In genomic region chr17:4144411-4144747, GRCh38 we compare ENCODE assay signal across 8 cellular contexts. TPM values are rescaled to one million over a fixed set of nuclear protein-coding genes. Genes with fewer than 3 reads are reported as not detected.
DNase-seq lines count a peak whose midpoint lies in the region; ATAC-seq, FAIRE-seq and TF ChIP-seq lines count a peak whose summit lies in the region.

No MANE protein-coding gene starts in this region.

- H3K4me3 Mint-ChIP-seq in activated CD4-positive, alpha-beta memory T cell treated with anti-CD3 and anti-CD28 coated beads, Interleukin-2, amount 10 ng/mL, durations not matched to agents 7 days and 5 days = peak overlapping the region; percentile 98
- peak overlapping the region; percentile 98 for H3K4me3 Mint-ChIP-seq in stimulated activated effector memory CD8-positive, alpha-beta T cell treated with anti-CD3 and anti-CD28 coated beads, Interleukin-12 subunit alpha, Interleukin-12 subunit beta, amount 100 ng/mL, for 72 hours

- CTCF ChIA-PET in HEK293 (lab: Yijun Ruan, JAX) = interaction anchor here (0.5 to 0.6 kb wide), 2 partner anchors 56 to 406 kb away, joined by 3 read pairs; no protein-coding TSS in a partner anchor
- CTCF ChIA-PET in activated CD4-positive, alpha-beta memory T cell treated with anti-CD3 and anti-CD28 coated beads, Interleukin-2, amount 10 ng/mL, durations not matched to agents 7 days and 5 days (lab: Charles Lee) = interaction anchor here (1.2 to 2.9 kb wide), 4 partner anchors 10 to 56 kb away, joined by 5 to 20 read pairs (median 6); no protein-coding TSS in a partner anchor

- H3K4me1 ChIP-seq in HEK293 (ENCODE audit: control insufficient read depth, insufficient read depth, low read length) = peaks cover 16% of the 10 kb centered on the region
- no peaks in the 10 kb centered on the region for H3K4me1 ChIP-seq in iPS DF 6.9 (ENCODE audit: control insufficient read depth, insufficient read depth, low read length)

- H3K4me3 ChIP-seq in HEK293 (ENCODE audit: low read depth, low read length) = peak overlapping the region; percentile 89
- H3K4me3 ChIP-seq in iPS DF 6.9 (ENCODE audit: low read length) = peak overlapping the region; percentile 76; the same call in 1 of the 2 replicates

- no peak for DNase-seq in activated CD4-positive, alpha-beta memory T cell treated with anti-CD3 and anti-CD28 coated beads, Interleukin-2, amount 10 ng/mL, durations not matched to agents 7 days and 5 days
- DNase-seq in iPS DF 6.9 (ENCODE audit: low read depth, low spot score) (no peak), cerebellar cortex (ENCODE audit: low spot score) (no peak), H54 (ENCODE audit: insufficient read length, low spot score) (no peak), NCI-H2227 treated with DMSO at 0.1 percent for 48 hours (lab: John Stamatoyannopoulos, UW) (no peak)
- no peak for DNase-seq in stimulated activated effector memory CD8-positive, alpha-beta T cell treated with anti-CD3 and anti-CD28 coated beads, Interleukin-12 subunit alpha, Interleukin-12 subunit beta, amount 100 ng/mL, for 72 hours (ENCODE audit: low spot score in 2 of 2)
- no peak for DNase-seq in stimulated activated CD4-positive, alpha-beta T cell treated with anti-CD3 and anti-CD28 coated beads, Interleukin-4, amount 100 ng/mL, for 24 hours

- H3K27me3 ChIP-seq in iPS DF 6.9 (ENCODE audit: control insufficient read depth, insufficient read depth, low read length) = 0 out of 2 replicates have a peak, but pooled peaks cover 1% of the 10 kb centered on the region

- TF ChIP-seq CTCF in HEK293 (tag by site-specific recombination; IDR thresholded peaks at IDR 0.05) = no peak

- ATAC-seq in stimulated activated effector memory CD8-positive, alpha-beta T cell treated with anti-CD3 and anti-CD28 coated beads, Interleukin-12 subunit alpha, Interleukin-12 subunit beta, amount 100 ng/mL, for 72 hours = no peak

- TF ChIP-seq POLR2A in H54 (IDR thresholded peaks at IDR 0.05; ENCODE audit: low read depth, low read length) = no peak

- H3K27ac Mint-ChIP-seq in activated CD4-positive, alpha-beta memory T cell treated with anti-CD3 and anti-CD28 coated beads, Interleukin-2, amount 10 ng/mL, durations not matched to agents 7 days and 5 days = peak overlapping the region; percentile 100
- H3K27ac Mint-ChIP-seq in stimulated activated effector memory CD8-positive, alpha-beta T cell treated with anti-CD3 and anti-CD28 coated beads, Interleukin-12 subunit alpha, Interleukin-12 subunit beta, amount 100 ng/mL, for 72 hours = peak overlapping the region; percentile 100

- WGBS in iPS DF 6.9 (ENCODE audit: insufficient coverage, insufficient read length) = no CpG with 5 or more reads among the region's 3 CpGs

- POLR2A ChIA-PET in HEK293 (lab: Yijun Ruan, JAX) = interaction anchor here (0.6 to 5.3 kb wide), 18 partner anchors 11 to 565 kb away, joined by 3 to 98 read pairs (median 4); partner anchors contain the start of genes CAMKK1 and HASPIN
- POLR2A ChIA-PET in activated CD4-positive, alpha-beta memory T cell treated with anti-CD3 and anti-CD28 coated beads, Interleukin-2, amount 10 ng/mL, durations not matched to agents 7 days and 5 days (lab: Charles Lee) = interaction anchor here (0.6 to 5.2 kb wide), 18 partner anchors 9 to 1745 kb away, joined by 3 to 178 read pairs (median 8); partner anchors contain the start of genes ANKFY1, NUP88, RNF167 and SLC25A11

- no peaks in the 10 kb centered on the region for H3K9me3 Mint-ChIP-seq in activated CD4-positive, alpha-beta memory T cell treated with anti-CD3 and anti-CD28 coated beads, Interleukin-2, amount 10 ng/mL, durations not matched to agents 7 days and 5 days
- H3K9me3 Mint-ChIP-seq in stimulated activated effector memory CD8-positive, alpha-beta T cell treated with anti-CD3 and anti-CD28 coated beads, Interleukin-12 subunit alpha, Interleukin-12 subunit beta, amount 100 ng/mL, for 72 hours = no peaks in the 10 kb centered on the region

- H3K27me3 Mint-ChIP-seq in activated CD4-positive, alpha-beta memory T cell treated with anti-CD3 and anti-CD28 coated beads, Interleukin-2, amount 10 ng/mL, durations not matched to agents 7 days and 5 days = no peaks in the 10 kb centered on the region

- H3K27ac ChIP-seq in HEK293 (ENCODE audit: extremely low read depth, low read depth, low read length) (peak overlapping the region; percentile 96), iPS DF 6.9 (ENCODE audit: low read length) (no peak overlapping the region)

- H3K36me3 ChIP-seq in HEK293 (ENCODE audit: control insufficient read depth in 2 of 2, insufficient read depth in 1 of 2, low read length in 2 of 2) (peaks cover 0 to 12% of the 10 kb centered on the region in 2 experiments; a peak in 1 of 3 replicates), iPS DF 6.9 (ENCODE audit: control insufficient read depth, insufficient read depth, low read length) (no peaks in the 10 kb centered on the region)

- H3K4me1 Mint-ChIP-seq in activated CD4-positive, alpha-beta memory T cell treated with anti-CD3 and anti-CD28 coated beads, Interleukin-2, amount 10 ng/mL, durations not matched to agents 7 days and 5 days = peaks cover 43% of the 10 kb centered on the region
- peaks cover 33% of the 10 kb centered on the region for H3K4me1 Mint-ChIP-seq in stimulated activated effector memory CD8-positive, alpha-beta T cell treated with anti-CD3 and anti-CD28 coated beads, Interleukin-12 subunit alpha, Interleukin-12 subunit beta, amount 100 ng/mL, for 72 hours

- peaks cover 14% of the 10 kb centered on the region for H3K36me3 Mint-ChIP-seq in activated CD4-positive, alpha-beta memory T cell treated with anti-CD3 and anti-CD28 coated beads, Interleukin-2, amount 10 ng/mL, durations not matched to agents 7 days and 5 days (ENCODE audit: low read depth)
- H3K36me3 Mint-ChIP-seq in stimulated activated effector memory CD8-positive, alpha-beta T cell treated with anti-CD3 and anti-CD28 coated beads, Interleukin-12 subunit alpha, Interleukin-12 subunit beta, amount 100 ng/mL, for 72 hours = peaks cover 18% of the 10 kb centered on the region

- H3K9me3 ChIP-seq in HEK293 (ENCODE audit: control insufficient read depth, insufficient read depth, low read depth, low read length) (no peaks in the 10 kb centered on the region), iPS DF 6.9 (ENCODE audit: control insufficient read depth, insufficient read depth, low read length) (no peaks in the 10 kb centered on the region)

- no peak for FAIRE-seq in H54 (lab: Jason Lieb, UNC)

TF ChIP-seq in HEK293, 187 proteins besides CTCF, POLR2A, EP300 and RAD21:
- no peak for TF ChIP-seq ZNF157 (tag by site-specific recombination; IDR thresholded peaks at IDR 0.05)
- TF ChIP-seq KLF7 (tag by site-specific recombination; IDR thresholded peaks at IDR 0.05; ENCODE audit: borderline replicate concordance) = no peak
- no peak for TF ChIP-seq MEIS1 (CRISPR knock-in tag; IDR thresholded peaks at IDR 0.05; ENCODE audit: borderline replicate concordance)
- no peak for TF ChIP-seq ZNF555 (tag by site-specific recombination; conservative IDR thresholded peaks at IDR 0.05)
- TF ChIP-seq, protein P1, sequence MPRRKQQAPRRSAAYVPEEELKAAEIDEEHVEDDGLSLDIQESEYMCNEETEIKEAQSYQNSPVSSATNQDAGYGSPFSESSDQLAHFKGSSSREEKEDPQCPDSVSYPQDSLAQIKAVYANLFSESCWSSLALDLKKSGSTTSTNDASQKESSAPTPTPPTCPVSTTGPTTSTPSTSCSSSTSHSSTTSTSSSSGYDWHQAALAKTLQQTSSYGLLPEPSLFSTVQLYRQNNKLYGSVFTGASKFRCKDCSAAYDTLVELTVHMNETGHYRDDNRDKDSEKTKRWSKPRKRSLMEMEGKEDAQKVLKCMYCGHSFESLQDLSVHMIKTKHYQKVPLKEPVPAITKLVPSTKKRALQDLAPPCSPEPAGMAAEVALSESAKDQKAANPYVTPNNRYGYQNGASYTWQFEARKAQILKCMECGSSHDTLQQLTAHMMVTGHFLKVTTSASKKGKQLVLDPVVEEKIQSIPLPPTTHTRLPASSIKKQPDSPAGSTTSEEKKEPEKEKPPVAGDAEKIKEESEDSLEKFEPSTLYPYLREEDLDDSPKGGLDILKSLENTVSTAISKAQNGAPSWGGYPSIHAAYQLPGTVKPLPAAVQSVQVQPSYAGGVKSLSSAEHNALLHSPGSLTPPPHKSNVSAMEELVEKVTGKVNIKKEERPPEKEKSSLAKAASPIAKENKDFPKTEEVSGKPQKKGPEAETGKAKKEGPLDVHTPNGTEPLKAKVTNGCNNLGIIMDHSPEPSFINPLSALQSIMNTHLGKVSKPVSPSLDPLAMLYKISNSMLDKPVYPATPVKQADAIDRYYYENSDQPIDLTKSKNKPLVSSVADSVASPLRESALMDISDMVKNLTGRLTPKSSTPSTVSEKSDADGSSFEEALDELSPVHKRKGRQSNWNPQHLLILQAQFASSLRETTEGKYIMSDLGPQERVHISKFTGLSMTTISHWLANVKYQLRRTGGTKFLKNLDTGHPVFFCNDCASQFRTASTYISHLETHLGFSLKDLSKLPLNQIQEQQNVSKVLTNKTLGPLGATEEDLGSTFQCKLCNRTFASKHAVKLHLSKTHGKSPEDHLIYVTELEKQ (tag by site-specific recombination; IDR thresholded peaks at IDR 0.05; ENCODE audit: borderline replicate concordance) = no peak
- TF ChIP-seq ZNF140 (tag by site-specific recombination; IDR thresholded peaks at IDR 0.05) = no peak
- no peak for TF ChIP-seq ZFHX2 (tag by site-specific recombination; conservative IDR thresholded peaks at IDR 0.05)

RNA-seq across cellular contexts. Expression of gene CYB5D2, which starts 1.4 kb away (rescaled TPM):
- total RNA-seq in activated CD4-positive, alpha-beta memory T cell treated with anti-CD3 and anti-CD28 coated beads, Interleukin-2, amount 10 ng/mL, durations not matched to agents 7 days and 5 days = 1 to 10 TPM; 7.9 to 8.6 TPM

RNA-seq across cellular contexts. Expression of gene ZZEF1, which starts 1.5 kb away (rescaled TPM):
- total RNA-seq in activated CD4-positive, alpha-beta memory T cell treated with anti-CD3 and anti-CD28 coated beads, Interleukin-2, amount 10 ng/mL, durations not matched to agents 7 days and 5 days = 10 to 100 TPM; 52.1 to 54.9 TPM
